In genomic region chr22:41746563-41747400, GRCh38 we compare ENCODE assay signal across 8 cellular contexts. TPM values are rescaled to one million over a fixed set of nuclear protein-coding genes. Genes with fewer than 3 reads are reported as not detected.
DNase-seq lines count a peak whose midpoint lies in the region; ATAC-seq, FAIRE-seq and TF ChIP-seq lines count a peak whose summit lies in the region.

No MANE protein-coding gene starts in this region.

- WGBS in mammary epithelial cell (ENCODE audit: low coverage, missing lambda C conversion rate): 2% methylated on average over 3 of the region's 3 CpGs

- no peaks in the 10 kb centered on the region for H4K20me1 ChIP-seq in mammary epithelial cell (ENCODE audit: insufficient read depth, low read length)

- H2AFZ ChIP-seq in mammary epithelial cell (ENCODE audit: low read depth, low read length): no peak overlapping the region

- H3K4me2 ChIP-seq in mammary epithelial cell (ENCODE audit: insufficient read depth, low read depth, low read length): no peak overlapping the region

- no peaks in the 10 kb centered on the region for H3K4me1 ChIP-seq in mammary epithelial cell (ENCODE audit: insufficient read depth, low read length)

- H3K9ac ChIP-seq in mammary epithelial cell (ENCODE audit: insufficient read depth, low read length): no peak overlapping the region

- no peaks in the 10 kb centered on the region for H3K36me3 ChIP-seq in mammary epithelial cell (ENCODE audit: insufficient read depth, low read length)

- H3K27ac ChIP-seq in VCaP (no peak overlapping the region), mammary epithelial cell (ENCODE audit: insufficient read depth, low read depth, low read length) (no peak overlapping the region)

- dilution Hi-C loops in mammary epithelial cell (cut with HindIII; ENCODE audit: low sequenced_read_pairs): no loop called here

- no peaks in the 10 kb centered on the region for H3K79me2 ChIP-seq in mammary epithelial cell (ENCODE audit: insufficient read depth, low read length)

- DNase-seq in GM12891 (ENCODE audit: insufficient read length, low spot score) (peak; percentile 41), NCI-H1930 (lab: John Stamatoyannopoulos, UW) (peak; percentile 49 to 56), mammary epithelial cell (peak; percentile 85), islet precursor cell (peak; percentile 92)
- DNase-seq in stimulated activated CD4-positive, alpha-beta T cell treated with anti-CD3 and anti-CD28 coated beads, Interleukin-15, amount 100 ng/mL, for 48 hours (ENCODE audit: low read depth in 2 of 2): peak; percentile 16 to 41

- H3K9me3 ChIP-seq in mammary epithelial cell (replicated peaks; ENCODE audit: insufficient read depth, low read length): no peaks in the 10 kb centered on the region

- intact Hi-C loops in mammary epithelial cell (cut with micrococcal nuclease): loop anchor here (1.0 to 5.0 kb wide), 8 partner anchors 50 to 806 kb away; partner anchors contain the start of genes CCDC134, SERHL2 and TNFRSF13C

- H3K27me3 ChIP-seq in mammary epithelial cell (ENCODE audit: insufficient read depth, low read length): no peaks in the 10 kb centered on the region

- FAIRE-seq in GM12891 (lab: Jason Lieb, UNC): peak; percentile 94

- TF ChIP-seq POLR2A in GM12891 (IDR thresholded peaks at IDR 0.05; ENCODE audit: low read depth, low read length): no peak

- no peak overlapping the region for H3K4me3 ChIP-seq in mammary epithelial cell (replicated peaks in 1 of 3; ENCODE audit: insufficient read depth in 1 of 3, low read depth in 2 of 3, low read length in 3 of 3)

- BruUV-seq in mammary epithelial cell (replicated peaks; lab: Mats Ljungman, UMichigan): no TSS peak

- CTCF ChIA-PET in mammary epithelial cell (lab: Charles Lee; ENCODE audit: low non-redundant PET): interaction anchor here (0.6 to 0.8 kb wide), 10 partner anchors 11 to 197 kb away, joined by 3 to 19 read pairs (median 4); partner anchors contain the start of gene CCDC134

- in situ Hi-C loops in mammary epithelial cell (cut with MboI; ENCODE audit: low sequenced_read_pairs in 2 of 2): no loop called here

- TF ChIP-seq CTCF in VCaP (conservative IDR thresholded peaks at IDR 0.05): peak; percentile 90
- peak; percentile 78 to 92 for TF ChIP-seq CTCF in mammary epithelial cell (conservative IDR thresholded peaks at IDR 0.05 in 1 of 2, IDR thresholded peaks at IDR 0.05 in 1 of 2; ENCODE audit: extremely low read depth in 1 of 2, insufficient read depth in 1 of 2, low read depth in 1 of 2, low read length in 2 of 2)

- peak; percentile 77 for ATAC-seq in HG02759 (IDR thresholded peaks at IDR 0.05; ENCODE audit: unreplicated experiment)
- ATAC-seq in HG03571 (IDR thresholded peaks at IDR 0.05; ENCODE audit: unreplicated experiment): no peak

TF ChIP-seq in GM12891, 5 proteins besides CTCF, POLR2A, EP300 and RAD21:
- TF ChIP-seq TAF1 (IDR thresholded peaks at IDR 0.05; ENCODE audit: low read depth, low read length) (no peak), SPI1 (IDR thresholded peaks at IDR 0.05; ENCODE audit: low read depth, low read length) (peak; percentile 95)

RNA-seq across cellular contexts. Expression of gene MEI1, which starts 47.5 kb away (rescaled TPM):
- 26.0 TPM for polyA plus RNA-seq in GM12891 (2012; ENCODE audit: low read depth, missing spikeins)
- under 1 TPM in 1 of 2 donors, not detected in 1; 0.33 TPM for total RNA-seq in mammary epithelial cell
- polyA plus RNA-seq in mammary epithelial cell: 0.07 TPM
- polyA minus RNA-seq in mammary epithelial cell: not detected

RNA-seq across cellular contexts. Expression of gene CCDC134, which starts 53.7 kb away (rescaled TPM):
- 3.8 TPM for polyA plus RNA-seq in GM12891 (2012; ENCODE audit: low read depth, missing spikeins)
- total RNA-seq in mammary epithelial cell: 10 to 100 TPM in 1 of 2 donors, 1 to 10 TPM in 1; 9.4 to 10.5 TPM
- polyA plus RNA-seq in mammary epithelial cell: 7.3 TPM
- polyA minus RNA-seq in mammary epithelial cell: 3.7 TPM

RNA-seq across cellular contexts. Expression of gene SNU13, which starts 58.1 kb away (rescaled TPM):
- polyA plus RNA-seq in GM12891 (2012; ENCODE audit: low read depth, missing spikeins): 156 TPM
- total RNA-seq in mammary epithelial cell: 100 to 1,000 TPM in 1 of 2 donors, 10 to 100 TPM in 1; 73.0 to 187 TPM
- polyA plus RNA-seq in mammary epithelial cell: 265 TPM
- polyA minus RNA-seq in mammary epithelial cell: 125 TPM

Comparison
In these comparisons a context has a peak if more than half of its experiments do, and no peak if none do; other contexts are left out.
1. DNase-seq: peak in every context shown above with its lines; median percentile 92 in islet precursor cell; 85 in mammary epithelial cell; 52 in NCI-H1930; 41 in GM12891; 28 in stimulated activated CD4-positive, alpha-beta T cell treated with anti-CD3 and anti-CD28 coated beads, Interleukin-15, amount 100 ng/mL, for 48 hours.